8 cellular contexts compared by ENCODE assay signal in the genomic region with DNA sequence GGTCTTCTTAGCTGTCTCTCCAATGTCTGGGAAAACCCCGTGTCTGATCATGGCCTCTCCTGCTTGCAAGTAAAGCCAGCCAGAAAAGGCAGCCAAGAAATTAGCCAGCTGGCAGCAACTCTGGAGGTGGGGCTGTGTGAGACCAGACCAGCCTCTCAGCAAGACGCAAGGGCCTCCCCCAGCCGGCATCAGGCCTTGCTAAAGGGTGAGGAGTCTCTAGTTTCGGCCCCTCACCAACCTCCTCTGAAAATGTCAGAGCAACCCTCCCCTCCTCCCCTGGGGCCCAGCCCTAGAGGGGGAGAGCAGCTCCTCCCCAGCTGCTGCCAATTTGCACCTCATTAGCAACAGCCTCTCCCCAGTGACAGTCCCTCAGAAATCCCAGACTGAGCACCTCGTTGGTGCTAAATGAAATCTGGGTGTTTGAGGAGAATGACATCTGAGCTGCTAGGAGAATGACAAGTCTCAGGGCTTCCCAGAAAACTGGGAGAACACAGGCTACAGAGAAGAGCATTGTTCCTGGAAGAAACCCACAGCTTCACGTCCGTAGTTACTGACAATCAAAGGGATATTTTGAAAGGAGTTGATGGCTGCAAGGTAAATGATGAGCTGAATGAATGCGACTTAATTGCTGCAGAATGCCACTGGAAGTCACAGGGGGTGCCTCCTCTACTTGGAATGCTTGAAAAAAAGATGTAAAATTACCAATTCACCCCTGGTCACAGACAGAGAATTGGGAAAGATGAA. TPM values are rescaled to one million over a fixed set of nuclear protein-coding genes. Genes with fewer than 3 reads are reported as not detected.
DNase-seq lines count a peak whose midpoint lies in the region; TF ChIP-seq lines count a peak whose summit lies in the region.

No MANE protein-coding gene starts in this region.

- H3K9me3 ChIP-seq in BLaER1 treated with 17β-estradiol and CSF1 and Interleukin-3, amounts not matched to agents 10 nM and 100 nM (replicated peaks in 1 of 11), result peaks cover 0 to 4% (median 0%) of the 10 kb centered on the region in 11 experiments; a peak in 1 of 22 replicates
- H3K9me3 ChIP-seq in OCI-LY3 (ENCODE audit: insufficient read depth, low read length) (no peaks in the 10 kb centered on the region), left ventricle myocardium inferior (replicated peaks) (no peaks in the 10 kb centered on the region)

- H3K36me3 ChIP-seq in BLaER1 treated with 17β-estradiol and CSF1 and Interleukin-3, amounts not matched to agents 10 nM and 100 nM, result no peaks in the 10 kb centered on the region
- H3K36me3 ChIP-seq in OCI-LY3 (replicated peaks; ENCODE audit: low read depth, low read length), result no peaks in the 10 kb centered on the region
- no peaks in the 10 kb centered on the region for H3K36me3 ChIP-seq in left ventricle myocardium inferior

- H3K27ac Mint-ChIP-seq in HFFc6 (no peak overlapping the region), Calu3 (ENCODE audit: unreplicated experiment) (no peak overlapping the region)

- H3K4me1 Mint-ChIP-seq in HFFc6 (ENCODE audit: low read depth), result peaks cover 57% of the 10 kb centered on the region
- H3K4me1 Mint-ChIP-seq in Calu3 (ENCODE audit: low read depth, unreplicated experiment), result no peaks in the 10 kb centered on the region

- H3K9me3 Mint-ChIP-seq in HFFc6 (no peaks in the 10 kb centered on the region), Calu3 (ENCODE audit: low read depth, unreplicated experiment) (no peaks in the 10 kb centered on the region)

- H3K79me2 ChIP-seq in OCI-LY3 (ENCODE audit: low read length), result no peaks in the 10 kb centered on the region

- no peak overlapping the region for H3K27ac ChIP-seq in BLaER1 treated with 17β-estradiol and CSF1 and Interleukin-3, amounts not matched to agents 10 nM and 100 nM
- peak overlapping the region; percentile 87 for H3K27ac ChIP-seq in OCI-LY3 (ENCODE audit: low read length)
- H3K27ac ChIP-seq in left ventricle myocardium inferior (replicated peaks), result peak overlapping the region; percentile 6

- CTCF ChIA-PET in Calu3 (lab: Charles Lee), result interaction anchor here (0.6 to 0.7 kb wide), 2 partner anchors 150 to 233 kb away, joined by 3 to 4 read pairs; no protein-coding TSS in a partner anchor

- H3K27me3 ChIP-seq in BLaER1 treated with 17β-estradiol and CSF1 and Interleukin-3, amounts not matched to agents 10 nM and 100 nM, result no peaks in the 10 kb centered on the region
- H3K27me3 ChIP-seq in OCI-LY3 (ENCODE audit: low read depth, low read length) (no peaks in the 10 kb centered on the region), left ventricle myocardium inferior (ENCODE audit: low read depth) (no peaks in the 10 kb centered on the region)

- H3K4me3 Mint-ChIP-seq in HFFc6 (no peak overlapping the region), Calu3 (ENCODE audit: low read depth, unreplicated experiment) (no peak overlapping the region)

- BruUV-seq in Calu3 (replicated peaks; lab: Mats Ljungman, UMichigan), result no TSS peak

- peak overlapping the region; percentile 54; the same call in 1 of the 2 replicates for H2AFZ ChIP-seq in OCI-LY3 (ENCODE audit: low read depth, low read length)

- peak overlapping the region; percentile 23 to 57 (median 45); a peak in 20 of 22 replicates for H3K4me2 ChIP-seq in BLaER1 treated with 17β-estradiol and CSF1 and Interleukin-3, amounts not matched to agents 10 nM and 100 nM
- peak overlapping the region; percentile 78 for H3K4me2 ChIP-seq in OCI-LY3 (ENCODE audit: low read length)

- DNase-seq in HFFc6 (peak; percentile 6), left ventricle myocardium inferior (peak; percentile 72), stromal cell of bone marrow (ENCODE audit: low read depth) (peak; percentile 65), Calu3 (no peak), T-helper 1 cell (no peak), DMS153 (lab: John Stamatoyannopoulos, UW) (no peak)

- H3K4me1 ChIP-seq in BLaER1 treated with 17β-estradiol and CSF1 and Interleukin-3, amounts not matched to agents 10 nM and 100 nM, result peaks cover 15 to 53% (median 22%) of the 10 kb centered on the region in 10 experiments
- peaks cover 54% of the 10 kb centered on the region for H3K4me1 ChIP-seq in OCI-LY3 (ENCODE audit: low read length)
- peaks cover 14% of the 10 kb centered on the region for H3K4me1 ChIP-seq in left ventricle myocardium inferior

- intact Hi-C loops in left ventricle myocardium inferior (cut with micrococcal nuclease), result no loop called here
- intact Hi-C loops in Calu3 (cut with micrococcal nuclease; ENCODE audit: unreplicated experiment), result no loop called here

- H3K36me3 Mint-ChIP-seq in HFFc6 (ENCODE audit: low read depth) (no peaks in the 10 kb centered on the region), Calu3 (ENCODE audit: insufficient read depth, unreplicated experiment) (no peaks in the 10 kb centered on the region)

- peak overlapping the region in 1 of 11 experiments; percentile 2; a peak in 1 of 22 replicates for H3K9ac ChIP-seq in BLaER1 treated with 17β-estradiol and CSF1 and Interleukin-3, amounts not matched to agents 10 nM and 100 nM
- peak overlapping the region; percentile 58 for H3K9ac ChIP-seq in OCI-LY3 (ENCODE audit: low read length)

- no peaks in the 10 kb centered on the region for H4K20me1 ChIP-seq in BLaER1 treated with 17β-estradiol and CSF1 and Interleukin-3, amounts not matched to agents 10 nM and 100 nM
- H4K20me1 ChIP-seq in OCI-LY3 (ENCODE audit: insufficient read depth, low read length), result no peaks in the 10 kb centered on the region

- TF ChIP-seq CTCF in HFFc6 (IDR thresholded peaks at IDR 0.05) (no peak), OCI-LY3 (IDR thresholded peaks at IDR 0.05; ENCODE audit: low read depth, low read length) (no peak), left ventricle myocardium inferior (IDR thresholded peaks at IDR 0.05; ENCODE audit: borderline replicate concordance) (no peak), Calu3 (IDR thresholded peaks at IDR 0.05; ENCODE audit: unreplicated experiment) (no peak)

- H3K4me3 ChIP-seq in BLaER1 treated with 17β-estradiol and CSF1 and Interleukin-3, amounts not matched to agents 10 nM and 100 nM, result no peak overlapping the region
- peak overlapping the region; percentile 63 for H3K4me3 ChIP-seq in OCI-LY3 (ENCODE audit: low read length)
- H3K4me3 ChIP-seq in left ventricle myocardium inferior, result peak overlapping the region; percentile 26

- H3K27me3 Mint-ChIP-seq in HFFc6 (ENCODE audit: insufficient read depth) (no peaks in the 10 kb centered on the region; the same call in none of the 2 replicates), Calu3 (ENCODE audit: unreplicated experiment) (peaks cover 48% of the 10 kb centered on the region)

RNA-seq across cellular contexts. Expression of a gene that starts 25.9 kb away (rescaled TPM):
- total RNA-seq in HFFc6 (2021; fragmentation: NEBNext Ultra II Directional; extraction: Animal tissue kit (Norgen Biotek cat#: 25700)), result 1 to 10 TPM; 1.2 to 2.2 (median 1.6) TPM
- total RNA-seq in left ventricle myocardium inferior (1.3 TPM), Calu3 (2022) (not detected in 2 replicates)

Comparison
In these comparisons a context has a peak if more than half of its experiments do, and no peak if none do; other contexts are left out.
1. H3K27ac ChIP-seq: peak in OCI-LY3 (single experiment) and left ventricle myocardium inferior (single experiment); none in BLaER1 treated with 17β-estradiol and CSF1 and Interleukin-3, amounts not matched to agents 10 nM and 100 nM (0 of 11).
2. H3K4me3 ChIP-seq: peak in OCI-LY3 (single experiment) and left ventricle myocardium inferior (single experiment); none in BLaER1 treated with 17β-estradiol and CSF1 and Interleukin-3, amounts not matched to agents 10 nM and 100 nM (0 of 10).
3. DNase-seq: peak in HFFc6 (single experiment), left ventricle myocardium inferior (single experiment) and stromal cell of bone marrow (single experiment); none in Calu3 (single experiment), T-helper 1 cell (0 of 5) and DMS153 (single experiment).